In genomic region chr17:1512351-1512750, GRCh38 we compare ENCODE assay signal across 15 cellular contexts. TPM values are rescaled to one million over a fixed set of nuclear protein-coding genes. Genes with fewer than 3 reads are reported as not detected.
DNase-seq lines count a peak whose midpoint lies in the region; ATAC-seq and TF ChIP-seq lines count a peak whose summit lies in the region.
"Had no signal": no experiment of that assay in that cellular context is flagged by ENCODE, and none has a peak within 500 bp of the region (broad histone marks: within the 10 kb centered on the region; RNA-seq: fewer than 3 reads in every experiment).

No MANE protein-coding gene starts in this region.

- no peak for TF ChIP-seq CTCF in heart left ventricle (IDR thresholded peaks at IDR 0.05)
- TF ChIP-seq CTCF in esophagus muscularis mucosa (IDR thresholded peaks at IDR 0.05), result no peak
- TF ChIP-seq CTCF in parathyroid adenoma (IDR thresholded peaks at IDR 0.05), result no peak
- no peak for TF ChIP-seq CTCF in transverse colon (IDR thresholded peaks at IDR 0.05)
- TF ChIP-seq CTCF in GM13977 (IDR thresholded peaks at IDR 0.05; ENCODE audit: extremely low read depth, insufficient read depth, missing control alignments), result no peak

- H3K4me2 ChIP-seq in parathyroid adenoma (ENCODE audit: low read length), result no peak overlapping the region

- DNase-seq in heart left ventricle (no peak), Right ventricle myocardium inferior (ENCODE audit: missing footprints) (no peak), esophagus muscularis mucosa (ENCODE audit: extremely low spot score) (no peak), transverse colon (no peak), CD1c-positive myeloid dendritic cell (ENCODE audit: extremely low spot score) (no peak), cerebellum (ENCODE audit: low spot score) (no peak), GM13977 (ENCODE audit: low spot score) (no peak)
- DNase-seq: 8988T; activated CD4-positive, alpha-beta memory T cell treated with anti-CD3 and anti-CD28 coated beads for 36 hours; brain microvascular endothelial cell; HCEC 1CT; hippocampal formation; KBM-7; NCI-H1417 treated with DMSO at 0.1 percent for 48 hours had no signal

- intact Hi-C loops in heart left ventricle (cut with DNase I) (loop anchor here in 7 of 10 donors (2.0 to 10.0 kb wide), 10 partner anchors 55 to 248 kb away; partner anchors contain the start of genes CRK (in 4 of the 7), TRARG1 (in 2 of the 7) and BHLHA9 (in 1 of the 7)), Right ventricle myocardium inferior (cut with DNase I) (no loop called here), esophagus muscularis mucosa (cut with DNase I) (loop anchor here (5.0 kb wide), 1 partner anchor 145 kb away; no protein-coding TSS in a partner anchor), transverse colon (cut with DNase I; ENCODE audit: low total_unique reads) (loop anchor here (10.0 kb wide), 1 partner anchor 148 kb away; no protein-coding TSS in a partner anchor)

- 73 to 84% (median 76%) methylated on average over 2 of the region's 2 CpGs for WGBS in heart left ventricle, 4 donors
- WGBS in esophagus muscularis mucosa, result 100% methylated on average over 1 of the region's 2 CpGs
- 40 to 70% methylated on average over 1 to 2 of the region's 2 CpGs for WGBS in transverse colon (ENCODE audit: low coverage in 1 of 2), 2 donors

- H3K36me3 ChIP-seq in heart left ventricle (peaks cover 0 to 51% (median 34%) of the 10 kb centered on the region in 9 donors), esophagus muscularis mucosa (peaks cover 30 to 69% (median 49%) of the 10 kb centered on the region in 4 donors), parathyroid adenoma (ENCODE audit: control insufficient read depth, insufficient read depth, low read length) (no peaks in the 10 kb centered on the region), transverse colon (peaks cover 0 to 11% (median 2%) of the 10 kb centered on the region in 4 donors)

- no peak for TF ChIP-seq EP300 in esophagus muscularis mucosa (IDR thresholded peaks at IDR 0.05)
- TF ChIP-seq EP300 in transverse colon (IDR thresholded peaks at IDR 0.05; ENCODE audit: low read depth), result no peak

- ATAC-seq in heart left ventricle (no peak), Right ventricle myocardium inferior (no peak)

- H3K27me3 ChIP-seq in heart left ventricle (no peaks in the 10 kb centered on the region), esophagus muscularis mucosa (no peaks in the 10 kb centered on the region), parathyroid adenoma (ENCODE audit: control insufficient read depth, insufficient read depth, low read length) (no peaks in the 10 kb centered on the region), transverse colon (no peaks in the 10 kb centered on the region)
- H3K27me3 ChIP-seq: brain microvascular endothelial cell had no signal

- H3K4me1 ChIP-seq in heart left ventricle, result peaks cover 25 to 92% (median 60%) of the 10 kb centered on the region in 12 donors
- peaks cover 73 to 82% (median 74%) of the 10 kb centered on the region in 4 donors for H3K4me1 ChIP-seq in esophagus muscularis mucosa
- H3K4me1 ChIP-seq in parathyroid adenoma, result peaks cover 23% of the 10 kb centered on the region
- peaks cover 46 to 73% (median 61%) of the 10 kb centered on the region in 4 donors for H3K4me1 ChIP-seq in transverse colon

- TF ChIP-seq POLR2A in heart left ventricle (IDR thresholded peaks at IDR 0.05) (no peak), esophagus muscularis mucosa (IDR thresholded peaks at IDR 0.05; ENCODE audit: low read depth) (no peak), transverse colon (IDR thresholded peaks at IDR 0.05) (no peak)

- H3K27ac ChIP-seq in heart left ventricle (peak overlapping the region; percentile 78 to 94 (median 86)), esophagus muscularis mucosa (replicated peaks in 1 of 4) (peak overlapping the region; percentile 78 to 97 (median 79)), parathyroid adenoma (peak overlapping the region; percentile 42), transverse colon (peak overlapping the region; percentile 80 to 89 (median 88))
- H3K27ac ChIP-seq: brain microvascular endothelial cell had no signal

- H3K79me2 ChIP-seq in parathyroid adenoma, result peaks cover 28% of the 10 kb centered on the region

- H3K9me3 ChIP-seq in heart left ventricle (no peaks in the 10 kb centered on the region), esophagus muscularis mucosa (no peaks in the 10 kb centered on the region), parathyroid adenoma (ENCODE audit: control insufficient read depth, low read length) (no peaks in the 10 kb centered on the region), transverse colon (no peaks in the 10 kb centered on the region)

- H3K4me3 ChIP-seq in heart left ventricle, result no peak overlapping the region
- H3K4me3 ChIP-seq in esophagus muscularis mucosa, result no peak overlapping the region
- H3K4me3 ChIP-seq in parathyroid adenoma (ENCODE audit: low read depth, low read length), result no peak overlapping the region
- no peak overlapping the region for H3K4me3 ChIP-seq in transverse colon

- H2AFZ ChIP-seq in parathyroid adenoma, result no peak overlapping the region

- no peak overlapping the region for H3K9ac ChIP-seq in parathyroid adenoma

- in situ Hi-C loops in transverse colon (cut with MboI; ENCODE audit: low pct_ligation_motif_present in 1 of 4, low pct_unique_long_range_greater_than_20kb in 1 of 4, low sequenced_read_pairs in 3 of 4), result loop anchor here (10.0 to 25.0 kb wide), 4 partner anchors 125 to 250 kb away; partner anchors contain the start of genes BHLHA9 (in 3 of the 4) and TRARG1 (in 1 of the 4)
- in situ Hi-C loops in GM13977 (cut with MboI; ENCODE audit: low pct_unique_long_range_greater_than_20kb, low sequenced_read_pairs, unreplicated experiment), result loop anchor here (10.0 kb wide), 1 partner anchor 168 kb away; no protein-coding TSS in a partner anchor

RNA-seq across cellular contexts. Expression of gene INPP5K, which starts 4.1 kb away (rescaled TPM):
- total RNA-seq in heart left ventricle (100 to 1,000 TPM in 1 of 9 donors, 10 to 100 TPM in 8; 28.4 to 128 (median 33.4) TPM), Right ventricle myocardium inferior (35.4 TPM), esophagus muscularis mucosa (10 to 100 TPM; 62.0 to 89.3 (median 76.1) TPM), transverse colon (100 to 1,000 TPM in 1 of 4 donors, 10 to 100 TPM in 3; 10.9 to 114 (median 81.9) TPM), cerebellum (30.8 TPM)
- 10 to 100 TPM; 21.9 to 68.4 TPM for polyA plus RNA-seq in heart left ventricle

RNA-seq across cellular contexts. Expression of gene MYO1C, which starts 19.9 kb away (rescaled TPM):
- total RNA-seq in heart left ventricle, result 100 to 1,000 TPM; 127 to 259 (median 174) TPM
- polyA plus RNA-seq in heart left ventricle, result 100 to 1,000 TPM in 1 of 2 donors, 10 to 100 TPM in 1; 89.6 to 188 TPM
- 196 TPM for total RNA-seq in Right ventricle myocardium inferior
- 100 to 1,000 TPM; 248 to 444 (median 347) TPM for total RNA-seq in esophagus muscularis mucosa
- 100 to 1,000 TPM; 163 to 456 (median 219) TPM for total RNA-seq in transverse colon
- 8.8 TPM for total RNA-seq in cerebellum

RNA-seq across cellular contexts. Expression of gene PITPNA, which starts 50.2 kb away (rescaled TPM):
- total RNA-seq in heart left ventricle (10 to 100 TPM; 38.1 to 70.2 (median 50.6) TPM), Right ventricle myocardium inferior (52.9 TPM), esophagus muscularis mucosa (10 to 100 TPM; 36.5 to 54.9 (median 47.8) TPM), transverse colon (10 to 100 TPM; 15.3 to 50.2 (median 32.7) TPM), cerebellum (22.9 TPM)
- polyA plus RNA-seq in heart left ventricle, result 10 to 100 TPM; 10.1 to 61.7 TPM

RNA-seq across cellular contexts. Expression of gene CRK, which starts 56.3 kb away (rescaled TPM):
- 10 to 100 TPM; 28.8 to 47.0 (median 42.2) TPM for total RNA-seq in heart left ventricle
- polyA plus RNA-seq in heart left ventricle, result 10 to 100 TPM; 17.0 to 49.0 TPM
- total RNA-seq in Right ventricle myocardium inferior, result 43.9 TPM
- 100 to 1,000 TPM in 1 of 4 donors, 10 to 100 TPM in 3; 59.8 to 102 (median 75.7) TPM for total RNA-seq in esophagus muscularis mucosa
- 10 to 100 TPM; 33.4 to 95.3 (median 63.4) TPM for total RNA-seq in transverse colon
- total RNA-seq in cerebellum, result 76.1 TPM

Comparison
In these comparisons a context has a peak if more than half of its experiments do, and no peak if none do; other contexts are left out.
1. RNA of gene MYO1C, which starts 19.9 kb away (total RNA-seq): 248 to 444 TPM in esophagus muscularis mucosa, 163 to 456 TPM in transverse colon, 196 TPM in Right ventricle myocardium inferior (single experiment) and 127 to 259 TPM in heart left ventricle; 8.8 TPM in cerebellum (single experiment); every median in the first group is over 10 times any median in the second.
2. Peak in every context shown above with its lines, with median percentiles within 50 percentile points of each other: H3K27ac ChIP-seq.